In genomic region chr19:1383311-1384084, GRCh38 we compare ENCODE assay signal across 1 cellular context.
TF ChIP-seq lines count a peak whose summit lies in the region.

TSS of gene NDUFS7 (plus strand) at chr19:1383907. CDS start at chr19:1383927, 20 bp downstream.

TF ChIP-seq in HepG2, 621 proteins besides CTCF, POLR2A, EP300 and RAD21 (continued from another document and continues in another):
- TF ChIP-seq TEF (CRISPR knock-in tag; IDR thresholded peaks at IDR 0.05): no peak; the same call in 1 of the 2 replicates
- peak; percentile 93 for TF ChIP-seq ZNF274 (CRISPR knock-in tag; IDR thresholded peaks at IDR 0.05)
- TF ChIP-seq THRA (CRISPR knock-in tag; IDR thresholded peaks at IDR 0.05; ENCODE audit: borderline replicate concordance): peak; percentile 91
- peak; percentile 88 for TF ChIP-seq ZBTB38 (CRISPR knock-in tag; IDR thresholded peaks at IDR 0.05)
- TF ChIP-seq ZFX (CRISPR knock-in tag; IDR thresholded peaks at IDR 0.05; ENCODE audit: low read depth): peak; percentile 95
- TF ChIP-seq ATM (IDR thresholded peaks at IDR 0.05; ENCODE audit: borderline replicate concordance): no peak
- peak; percentile 98 for TF ChIP-seq IRF9 (CRISPR knock-in tag; IDR thresholded peaks at IDR 0.05; ENCODE audit: borderline replicate concordance)
- TF ChIP-seq SIX1 (CRISPR knock-in tag; IDR thresholded peaks at IDR 0.05; ENCODE audit: borderline replicate concordance): peak; percentile 58; the same call in 1 of the 2 replicates
- TF ChIP-seq SNRNP70 (IDR thresholded peaks at IDR 0.05; ENCODE audit: low read depth, low read length): no peak
- TF ChIP-seq CENPBD1 (CRISPR knock-in tag; IDR thresholded peaks at IDR 0.05; ENCODE audit: borderline replicate concordance, low read depth): no peak
- TF ChIP-seq SIN3B (IDR thresholded peaks at IDR 0.05; ENCODE audit: low read length): peak; percentile 97
- peak; percentile 94; the same call in 1 of the 2 replicates for TF ChIP-seq ZNF577 (CRISPR knock-in tag; IDR thresholded peaks at IDR 0.05; ENCODE audit: borderline replicate concordance, low read depth)
- TF ChIP-seq ZNF17 (CRISPR knock-in tag; IDR thresholded peaks at IDR 0.05): no peak
- TF ChIP-seq PAF1 (CRISPR knock-in tag; IDR thresholded peaks at IDR 0.05): no peak
- TF ChIP-seq ZXDC (CRISPR knock-in tag; IDR thresholded peaks at IDR 0.05): peak; percentile 97
- TF ChIP-seq ZNF121 (CRISPR knock-in tag; IDR thresholded peaks at IDR 0.05): peak; percentile 19; the same call in 1 of the 2 replicates
- no peak for TF ChIP-seq MAFG (CRISPR knock-in tag; IDR thresholded peaks at IDR 0.05)
- TF ChIP-seq ZNF513 (CRISPR knock-in tag; conservative IDR thresholded peaks at IDR 0.05): peak; percentile 99
- no peak for TF ChIP-seq ATRX (CRISPR knock-in tag; IDR thresholded peaks at IDR 0.05; ENCODE audit: borderline replicate concordance)
- TF ChIP-seq ZNF761 (CRISPR knock-in tag; conservative IDR thresholded peaks at IDR 0.05): peak; percentile 96
- no peak for TF ChIP-seq SRSF9 (IDR thresholded peaks at IDR 0.05; ENCODE audit: borderline replicate concordance, insufficient read depth, low read depth, low read length, poor library complexity, severe bottlenecking)
- peak; percentile 99 for TF ChIP-seq ZFP82 (CRISPR knock-in tag; IDR thresholded peaks at IDR 0.05; ENCODE audit: borderline replicate concordance)
- peak; percentile 68; the same call in 1 of the 2 replicates for TF ChIP-seq ZKSCAN1 (IDR thresholded peaks at IDR 0.05; ENCODE audit: low read length)
- peak; percentile 94; the same call in 1 of the 2 replicates for TF ChIP-seq FIP1L1 (IDR thresholded peaks at IDR 0.05; ENCODE audit: borderline replicate concordance, insufficient read depth, low read depth, low read length)
- peak; percentile 92 for TF ChIP-seq ZSCAN21 (CRISPR knock-in tag; IDR thresholded peaks at IDR 0.05; ENCODE audit: borderline replicate concordance)
- TF ChIP-seq ZFP90 (CRISPR knock-in tag; IDR thresholded peaks at IDR 0.05; ENCODE audit: borderline replicate concordance): peak; percentile 95
- peak; percentile 93 for TF ChIP-seq SAP130 (CRISPR knock-in tag; IDR thresholded peaks at IDR 0.05; ENCODE audit: low read depth)
- TF ChIP-seq ZBTB2 (CRISPR knock-in tag; IDR thresholded peaks at IDR 0.05; ENCODE audit: low read depth): peak; percentile 93
- TF ChIP-seq PHF8 (CRISPR knock-in tag; IDR thresholded peaks at IDR 0.05): peak; percentile 93
- peak; percentile 88; the same call in 1 of the 2 replicates for TF ChIP-seq CHCHD3 (CRISPR knock-in tag; IDR thresholded peaks at IDR 0.05)
- no peak for TF ChIP-seq MAFF (IDR thresholded peaks at IDR 0.05; ENCODE audit: low read depth, low read length)
- peak; percentile 93 for TF ChIP-seq NFKBIZ (CRISPR knock-in tag; IDR thresholded peaks at IDR 0.05)
- TF ChIP-seq SPEN (CRISPR knock-in tag; IDR thresholded peaks at IDR 0.05; ENCODE audit: low read depth): peak; percentile 97
- 0 out of 2 replicates have a peak, but pooled peaks have one; percentile 35 for TF ChIP-seq ZNF530 (CRISPR knock-in tag; IDR thresholded peaks at IDR 0.05; ENCODE audit: low read depth)
- TF ChIP-seq ZNF362 (CRISPR knock-in tag; IDR thresholded peaks at IDR 0.05; ENCODE audit: borderline replicate concordance): peak; percentile 74; the same call in 1 of the 2 replicates
- TF ChIP-seq RARG (CRISPR knock-in tag; IDR thresholded peaks at IDR 0.05; ENCODE audit: low read depth): peak; percentile 91
- peak; percentile 75; the same call in 1 of the 2 replicates for TF ChIP-seq ZNF512B (CRISPR knock-in tag; IDR thresholded peaks at IDR 0.05; ENCODE audit: borderline replicate concordance)
- TF ChIP-seq MXD4 (CRISPR knock-in tag; IDR thresholded peaks at IDR 0.05): 0 out of 2 replicates have a peak, but pooled peaks have one; percentile 69
- peak; percentile 89; the same call in 1 of the 2 replicates for TF ChIP-seq ZNF101 (CRISPR knock-in tag; IDR thresholded peaks at IDR 0.05; ENCODE audit: borderline replicate concordance, low read depth)
- TF ChIP-seq ZNF550 (CRISPR knock-in tag; IDR thresholded peaks at IDR 0.05; ENCODE audit: borderline replicate concordance): peak; percentile 70; the same call in 1 of the 2 replicates
- peak; percentile 96 for TF ChIP-seq ZNF251 (CRISPR knock-in tag; IDR thresholded peaks at IDR 0.05)
- TF ChIP-seq NFE2 (CRISPR knock-in tag; IDR thresholded peaks at IDR 0.05): 0 out of 2 replicates have a peak, but pooled peaks have one; percentile 12
- peak; percentile 99 for TF ChIP-seq SALL2 (CRISPR knock-in tag; IDR thresholded peaks at IDR 0.05)
- TF ChIP-seq TEAD3 (CRISPR knock-in tag; optimal IDR thresholded peaks at IDR 0.05; ENCODE audit: borderline replicate concordance): peak; percentile 38
- TF ChIP-seq HNRNPUL1 (IDR thresholded peaks at IDR 0.05; ENCODE audit: low read depth, low read length): peak; percentile 95
- peak; percentile 98 for TF ChIP-seq ZNF589 (CRISPR knock-in tag; conservative IDR thresholded peaks at IDR 0.05)
- peak; percentile 99 for TF ChIP-seq ZGPAT (CRISPR knock-in tag; IDR thresholded peaks at IDR 0.05)
- no peak for TF ChIP-seq EZH2 (conservative IDR thresholded peaks at IDR 0.05; ENCODE audit: low read depth, low read length)
- peak; percentile 98 for TF ChIP-seq ZNF781 (CRISPR knock-in tag; IDR thresholded peaks at IDR 0.05; ENCODE audit: borderline replicate concordance, not compliant biosample characterization)
- TF ChIP-seq IRX3 (CRISPR knock-in tag; IDR thresholded peaks at IDR 0.05; ENCODE audit: borderline replicate concordance, low read depth): peak; percentile 81
- TF ChIP-seq E2F1 (CRISPR knock-in tag; IDR thresholded peaks at IDR 0.05): no peak; the same call in none of the 2 replicates
